Comparison of ENCODE assay signal across 1 cellular context in the genomic region with DNA sequence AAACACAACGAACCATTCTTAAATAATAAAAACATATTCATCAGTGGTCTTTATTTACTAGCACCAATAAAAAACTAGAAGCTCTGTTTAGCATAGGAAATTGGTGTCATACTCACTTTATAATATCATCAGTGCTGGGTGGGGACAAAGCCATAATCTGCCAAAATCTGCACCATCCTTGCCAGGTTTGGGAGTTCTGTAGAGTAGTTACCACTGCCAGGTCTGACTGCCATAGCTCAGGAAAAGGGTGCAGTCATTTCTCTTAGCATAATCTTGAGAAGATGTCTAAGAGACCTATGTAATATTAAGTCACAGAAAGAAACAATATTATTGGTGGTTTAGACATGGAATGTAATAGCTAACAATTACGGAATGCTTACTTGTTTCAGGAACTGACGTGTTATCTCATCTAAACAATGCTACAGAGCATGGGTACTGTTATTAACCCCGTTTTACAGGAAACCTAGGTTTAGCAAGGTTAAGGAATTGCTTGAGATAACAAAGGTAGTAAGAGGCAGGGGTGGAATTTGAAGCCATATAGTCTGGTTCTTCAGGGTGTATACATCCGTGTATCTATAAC.
A peak's percentile ranks its signal among the peaks of the same experiment; 100 is the strongest.
TF ChIP-seq lines count a peak whose summit lies in the region.

No MANE protein-coding gene starts in this region.

TF ChIP-seq in endothelial cell of umbilical vein, 7 proteins besides CTCF, POLR2A, EP300 and RAD21:
- TF ChIP-seq, protein P1, sequence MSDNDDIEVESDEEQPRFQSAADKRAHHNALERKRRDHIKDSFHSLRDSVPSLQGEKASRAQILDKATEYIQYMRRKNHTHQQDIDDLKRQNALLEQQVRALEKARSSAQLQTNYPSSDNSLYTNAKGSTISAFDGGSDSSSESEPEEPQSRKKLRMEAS (IDR thresholded peaks at IDR 0.05; ENCODE audit: insufficient read depth, insufficient read length): no peak
- TF ChIP-seq JUN (IDR thresholded peaks at IDR 0.05; ENCODE audit: borderline replicate concordance, insufficient read depth, insufficient read length, low read depth) (peak; percentile 43), FOS (IDR thresholded peaks at IDR 0.05; ENCODE audit: borderline replicate concordance, insufficient read depth, low read length) (peak; percentile 4), GATA2 (IDR thresholded peaks at IDR 0.05; ENCODE audit: insufficient read depth, insufficient read length, low read depth, low read length) (peak; percentile 63), EZH2 (IDR thresholded peaks at IDR 0.05; ENCODE audit: borderline replicate concordance, low read depth, low read length, severe bottlenecking) (no peak), POLR2AphosphoS5 (IDR thresholded peaks at IDR 0.05; ENCODE audit: insufficient read depth, low read depth, low read length) (peak; percentile 49), MYC (IDR thresholded peaks at IDR 0.05; ENCODE audit: low read depth, low read length) (no peak)
